In the genomic region with DNA sequence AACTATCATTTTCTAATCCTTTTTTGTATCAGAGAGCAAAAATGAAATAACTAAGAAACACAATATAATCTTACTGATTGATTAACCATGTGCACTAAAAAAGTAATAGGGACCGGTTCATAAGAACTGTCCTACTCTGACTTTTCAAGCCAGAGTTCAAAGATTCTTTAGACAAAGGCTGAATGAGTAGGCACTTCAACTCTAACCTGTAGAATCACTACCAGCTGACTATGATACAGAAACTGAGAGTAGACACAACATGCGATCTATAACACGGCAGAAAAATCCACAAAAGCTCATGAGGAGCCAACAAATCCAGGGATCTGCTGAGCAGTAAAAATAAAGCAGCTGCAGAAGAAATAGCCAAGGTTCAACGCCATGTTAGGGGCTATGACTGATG, we compare ENCODE assay signal across 1 cellular context.
A peak's percentile ranks its signal among the peaks of the same experiment; 100 is the strongest.
TF ChIP-seq lines count a peak whose summit lies in the region.

No MANE protein-coding gene starts in this region.

TF ChIP-seq in HepG2, 621 proteins besides CTCF, POLR2A, EP300 and RAD21:
- TF ChIP-seq ZNF850 (CRISPR knock-in tag; conservative IDR thresholded peaks at IDR 0.05) (no peak), FOXP1 (IDR thresholded peaks at IDR 0.05) (no peak), FOXP1 (CRISPR knock-in tag; IDR thresholded peaks at IDR 0.05) (no peak), TFAP4 (IDR thresholded peaks at IDR 0.05; ENCODE audit: borderline replicate concordance, low read depth) (peak; percentile 23; the same call in 1 of the 2 replicates)
